13 cellular contexts compared by ENCODE assay signal in the genomic region with DNA sequence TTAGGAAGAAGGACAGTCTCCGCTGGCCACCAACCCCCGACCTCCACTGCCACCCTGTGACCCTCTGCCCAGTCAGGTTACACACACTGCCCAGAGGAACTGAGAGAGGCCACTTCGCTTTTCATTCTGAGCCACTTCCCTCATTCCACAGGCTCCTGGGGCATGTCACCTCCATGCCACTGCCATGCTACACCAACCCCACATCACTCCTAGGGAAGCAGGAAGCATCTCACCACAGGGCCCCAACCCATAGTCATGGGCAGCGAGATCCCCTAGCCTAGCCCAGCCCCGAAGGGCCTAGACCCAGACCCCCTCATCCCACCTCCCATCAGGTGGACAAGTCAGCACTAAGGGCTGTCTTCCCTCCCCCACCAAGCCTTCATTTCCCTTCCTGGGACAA. TPM values are rescaled to one million over a fixed set of nuclear protein-coding genes. Genes with fewer than 3 reads are reported as not detected.
A peak's percentile ranks its signal among the peaks of the same experiment; 100 is the strongest.
DNase-seq lines count a peak whose midpoint lies in the region; ATAC-seq and TF ChIP-seq lines count a peak whose summit lies in the region.
"Had no signal": no experiment of that assay in that cellular context is flagged by ENCODE, and none has a peak within 500 bp of the region (broad histone marks: within the 10 kb centered on the region; RNA-seq: fewer than 3 reads in every experiment).

No MANE protein-coding gene starts in this region.

- H3K27ac ChIP-seq in heart right ventricle = peak overlapping the region in 1 of 10 donors; percentile 98
- H3K27ac ChIP-seq in upper lobe of left lung = peak overlapping the region; percentile 71 to 90 (median 88)

- POLR2A ChIA-PET in activated CD4-positive, alpha-beta memory T cell treated with anti-CD3 and anti-CD28 coated beads for 36 hours (lab: Charles Lee) = interaction anchor here (0.5 to 2.6 kb wide), 4 partner anchors 16 to 1761 kb away, joined by 3 to 13 read pairs (median 4); a partner anchor contains a TSS

- H3K9me3 ChIP-seq in heart right ventricle = no peaks in the 10 kb centered on the region
- no peaks in the 10 kb centered on the region for H3K9me3 ChIP-seq in upper lobe of left lung
- H3K9me3 ChIP-seq: SK-N-SH had no signal

- H3K4me3 ChIP-seq in heart right ventricle (peak overlapping the region in 7 of 10 donors; percentile 10 to 60 (median 35)), upper lobe of left lung (peak overlapping the region in 3 of 4 donors; percentile 32 to 55 (median 44))

- DNase-seq in heart right ventricle (no peak), Right ventricle myocardium inferior (ENCODE audit: missing footprints) (no peak), medulla oblongata (ENCODE audit: extremely low spot score) (peak; percentile 75), upper lobe of left lung (peak in 1 of 2 donors; percentile 63), NCI-H2196 (lab: John Stamatoyannopoulos, UW; ENCODE audit: unreplicated experiment) (no peak), NCI-H748 treated with DMSO at 0.1 percent for 48 hours (lab: John Stamatoyannopoulos, UW) (no peak), GM13977 (ENCODE audit: low spot score) (no peak)
- no peak for DNase-seq in activated CD4-positive, alpha-beta memory T cell treated with anti-CD3 and anti-CD28 coated beads for 36 hours
- DNase-seq: glutamatergic neuron, midbrain, NCI-H446 treated with DMSO at 0.1 percent for 48 hours, SK-N-SH had no signal

- H3K27ac Mint-ChIP-seq in activated CD4-positive, alpha-beta memory T cell treated with anti-CD3 and anti-CD28 coated beads for 36 hours = peak overlapping the region; percentile 97

- TF ChIP-seq POLR2A in upper lobe of left lung (IDR thresholded peaks at IDR 0.05) = no peak

- in situ Hi-C loops in GM13977 (cut with MboI; ENCODE audit: low pct_unique_long_range_greater_than_20kb, low sequenced_read_pairs, unreplicated experiment) = no loop called here

- no peaks in the 10 kb centered on the region for H3K9me3 Mint-ChIP-seq in activated CD4-positive, alpha-beta memory T cell treated with anti-CD3 and anti-CD28 coated beads for 36 hours

- no peaks in the 10 kb centered on the region for H3K27me3 Mint-ChIP-seq in activated CD4-positive, alpha-beta memory T cell treated with anti-CD3 and anti-CD28 coated beads for 36 hours

- TF ChIP-seq CTCF in heart right ventricle (IDR thresholded peaks at IDR 0.05) (no peak), upper lobe of left lung (IDR thresholded peaks at IDR 0.05) (no peak), GM13977 (IDR thresholded peaks at IDR 0.05; ENCODE audit: extremely low read depth, insufficient read depth, missing control alignments) (no peak)

- H3K36me3 ChIP-seq in heart right ventricle = peaks cover 0 to 24% (median 0%) of the 10 kb centered on the region in 9 donors
- H3K36me3 ChIP-seq in upper lobe of left lung = peaks cover 0 to 3% (median 1%) of the 10 kb centered on the region in 4 donors

- H3K4me1 ChIP-seq in heart right ventricle (peaks cover 2 to 54% (median 7%) of the 10 kb centered on the region in 9 donors), upper lobe of left lung (peaks cover 12 to 24% (median 19%) of the 10 kb centered on the region in 4 donors)

- CTCF ChIA-PET in activated CD4-positive, alpha-beta memory T cell treated with anti-CD3 and anti-CD28 coated beads for 36 hours (lab: Charles Lee) = interaction anchor here (0.9 to 23.9 kb wide), 13 partner anchors 13 to 261 kb away, joined by 3 to 500 read pairs (median 12); a partner anchor contains a TSS

- H3K4me3 Mint-ChIP-seq in activated CD4-positive, alpha-beta memory T cell treated with anti-CD3 and anti-CD28 coated beads for 36 hours = peak overlapping the region; percentile 96

- peaks cover 15% of the 10 kb centered on the region for H3K36me3 Mint-ChIP-seq in activated CD4-positive, alpha-beta memory T cell treated with anti-CD3 and anti-CD28 coated beads for 36 hours

- ATAC-seq in heart right ventricle = peak in 1 of 8 donors; percentile 20
- ATAC-seq in Right ventricle myocardium inferior = no peak
- peak in 1 of 2 donors; percentile 48 for ATAC-seq in upper lobe of left lung (ENCODE audit: low FRiP score in 2 of 2)

- peaks cover 29% of the 10 kb centered on the region for H3K4me1 Mint-ChIP-seq in activated CD4-positive, alpha-beta memory T cell treated with anti-CD3 and anti-CD28 coated beads for 36 hours (ENCODE audit: low read depth)

- no peak for TF ChIP-seq EP300 in upper lobe of left lung (IDR thresholded peaks at IDR 0.05)

- intact Hi-C loops in heart right ventricle (cut with DNase I) = no loop called here
- intact Hi-C loops in Right ventricle myocardium inferior (cut with DNase I) = no loop called here
- intact Hi-C loops in activated CD4-positive, alpha-beta memory T cell treated with anti-CD3 and anti-CD28 coated beads for 36 hours (cut with micrococcal nuclease) = loop anchor here (10.0 kb wide), 1 partner anchor 522 kb away; a partner anchor contains a TSS

- 88 to 92% methylated on average over 5 of the region's 5 CpGs for WGBS in heart right ventricle, 2 donors
- 81 to 83% methylated on average over 3 to 5 of the region's 5 CpGs for WGBS in upper lobe of left lung, 2 donors

- H3K27me3 ChIP-seq in heart right ventricle = peaks cover 0 to 3% (median 0%) of the 10 kb centered on the region in 7 donors
- H3K27me3 ChIP-seq in upper lobe of left lung = no peaks in the 10 kb centered on the region

RNA-seq across cellular contexts. Expression of a gene that starts 1.4 kb away (rescaled TPM):
- total RNA-seq in heart right ventricle = 10 to 100 TPM in 2 of 10 donors, 1 to 10 TPM in 8; 1.2 to 24.4 (median 4.9) TPM
- 10 to 100 TPM in 1 of 2 donors, 1 to 10 TPM in 1; 4.2 to 14.6 TPM for polyA plus RNA-seq in heart right ventricle
- total RNA-seq in Right ventricle myocardium inferior = 8.2 TPM
- total RNA-seq in activated CD4-positive, alpha-beta memory T cell treated with anti-CD3 and anti-CD28 coated beads for 36 hours = 10 to 100 TPM; 65.3 to 70.7 TPM
- total RNA-seq in upper lobe of left lung = 100 to 1,000 TPM in 2 of 6 donors, 10 to 100 TPM in 4; 26.9 to 170 (median 85.7) TPM

RNA-seq across cellular contexts. Expression of a gene that starts 17.1 kb away (rescaled TPM):
- total RNA-seq in heart right ventricle = 10 to 100 TPM; 32.5 to 63.9 (median 40.9) TPM
- 10 to 100 TPM; 19.8 to 56.1 TPM for polyA plus RNA-seq in heart right ventricle
- 55.6 TPM for total RNA-seq in Right ventricle myocardium inferior
- total RNA-seq in activated CD4-positive, alpha-beta memory T cell treated with anti-CD3 and anti-CD28 coated beads for 36 hours = 1 to 10 TPM; 6.7 to 7.4 TPM
- total RNA-seq in upper lobe of left lung = 10 to 100 TPM; 15.7 to 36.2 (median 25.6) TPM

RNA-seq across cellular contexts. Expression of a gene that starts 23.5 kb away (rescaled TPM):
- total RNA-seq in heart right ventricle (1 to 10 TPM in 1 of 10 donors, under 1 TPM in 3, not detected in 6; 0.26 to 1.9 (median 0.44) TPM), Right ventricle myocardium inferior (0.92 TPM), upper lobe of left lung (1 to 10 TPM in 1 of 6 donors, not detected in 5; 5.2 TPM)
- not detected for polyA plus RNA-seq in heart right ventricle
- not detected for total RNA-seq in activated CD4-positive, alpha-beta memory T cell treated with anti-CD3 and anti-CD28 coated beads for 36 hours
- polyA plus RNA-seq: SK-N-SH had no signal

RNA-seq across cellular contexts. Expression of a gene that starts 34.4 kb away (rescaled TPM):
- total RNA-seq in heart right ventricle (100 to 1,000 TPM; 113 to 190 (median 151) TPM), Right ventricle myocardium inferior (162 TPM), upper lobe of left lung (100 to 1,000 TPM in 1 of 6 donors, 10 to 100 TPM in 5; 15.5 to 140 (median 68.1) TPM)
- 10 to 100 TPM; 13.0 to 97.4 TPM for polyA plus RNA-seq in heart right ventricle
- 1 to 10 TPM in 1 of 2 experiments, under 1 TPM in 1; 0.53 to 1.6 TPM for total RNA-seq in activated CD4-positive, alpha-beta memory T cell treated with anti-CD3 and anti-CD28 coated beads for 36 hours

RNA-seq across cellular contexts. Expression of a gene that starts 44.5 kb away (rescaled TPM):
- total RNA-seq in heart right ventricle = not detected
- polyA plus RNA-seq in heart right ventricle = not detected
- not detected for total RNA-seq in Right ventricle myocardium inferior
- total RNA-seq in activated CD4-positive, alpha-beta memory T cell treated with anti-CD3 and anti-CD28 coated beads for 36 hours = not detected
- under 1 TPM in 1 of 6 donors, not detected in 5; 0.67 TPM for total RNA-seq in upper lobe of left lung
- total RNA-seq: chondrocyte had no signal
- polyA plus RNA-seq: SK-N-SH had no signal
